In the genomic region with DNA sequence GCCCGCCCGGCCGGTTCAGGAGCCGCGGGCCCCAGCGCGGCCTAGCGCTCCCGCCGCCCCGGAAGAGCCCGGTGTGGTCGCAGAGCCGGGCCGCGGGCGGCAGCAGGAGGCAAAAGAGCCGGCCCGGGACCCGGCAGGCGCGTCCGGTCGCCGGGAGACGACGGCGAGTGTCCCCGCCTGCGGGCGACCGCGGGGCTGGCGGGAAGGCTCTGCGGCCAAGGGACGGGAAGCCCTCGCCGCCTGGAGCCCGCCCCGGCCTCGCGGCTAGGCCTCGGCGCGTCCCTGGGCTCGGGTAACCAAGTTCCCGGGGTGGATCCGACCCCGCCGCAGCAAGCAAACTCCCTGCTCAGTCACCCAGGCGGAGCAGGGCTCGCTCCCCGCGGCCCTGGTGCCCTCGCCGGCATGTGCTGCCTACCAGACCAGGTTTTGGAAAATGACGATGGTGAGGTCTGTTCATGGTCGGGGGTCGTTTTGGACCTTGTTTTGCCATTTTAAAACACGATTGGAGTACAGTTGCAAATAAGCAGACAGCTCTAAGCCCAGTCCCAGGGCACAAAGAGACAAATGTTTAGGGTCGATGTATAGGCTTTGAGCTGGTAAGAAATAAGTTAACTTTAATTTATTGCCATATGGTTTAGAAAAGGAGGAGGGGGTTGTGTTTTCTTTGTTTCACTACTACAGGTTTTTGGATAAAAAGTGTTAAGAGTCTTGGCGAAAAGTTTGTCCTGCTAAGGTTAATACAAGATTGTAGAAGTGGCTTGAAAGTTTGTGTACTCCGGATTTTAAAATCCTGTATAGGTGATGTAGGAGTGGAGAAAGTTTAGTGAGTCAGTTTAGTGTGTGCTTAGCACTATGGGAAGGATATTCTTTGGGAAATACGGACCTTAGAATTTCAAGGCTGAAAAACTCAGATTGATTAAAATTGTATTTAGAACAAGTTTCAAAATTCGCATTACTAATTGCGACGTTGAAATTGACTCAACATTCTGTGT, we compare ENCODE assay signal across 8 cellular contexts. TPM values are rescaled to one million over a fixed set of nuclear protein-coding genes. Genes with fewer than 3 reads are reported as not detected.
DNase-seq lines count a peak whose midpoint lies in the region; ATAC-seq, FAIRE-seq and TF ChIP-seq lines count a peak whose summit lies in the region.

No MANE protein-coding gene starts in this region.

- peak; percentile 16 for ATAC-seq in HG02571 (IDR thresholded peaks at IDR 0.05; ENCODE audit: unreplicated experiment)
- ATAC-seq in activated CD8-positive, alpha-beta memory T cell treated with anti-CD3 and anti-CD28 coated beads, Interleukin-2, amount 10 ng/mL, durations not matched to agents 7 days and 5 days = peak; percentile 38

- in situ Hi-C loops in GM13976 (cut with MboI; ENCODE audit: low sequenced_read_pairs, unreplicated experiment) = no loop called here

- BruUV-seq in endothelial cell of umbilical vein (replicated peaks; lab: Mats Ljungman, UMichigan) = no TSS peak

- H3K4me3 ChIP-seq in endothelial cell of umbilical vein (replicated peaks in 1 of 3; ENCODE audit: insufficient read depth in 1 of 3, low read depth in 1 of 3, low read length in 3 of 3) (peak overlapping the region; percentile 92 to 98 (median 97)), muscle layer of colon (ENCODE audit: low read depth in 1 of 2, low read length in 2 of 2) (peak overlapping the region; percentile 71 to 83)

- H3K36me3 ChIP-seq in endothelial cell of umbilical vein (ENCODE audit: control insufficient read depth in 2 of 2, extremely low read depth in 1 of 2, insufficient read depth in 2 of 2, low read length in 2 of 2) (no peaks in the 10 kb centered on the region), muscle layer of colon (ENCODE audit: insufficient read depth, low read length) (no peaks in the 10 kb centered on the region)

- no peaks in the 10 kb centered on the region for H3K27me3 Mint-ChIP-seq in activated CD8-positive, alpha-beta memory T cell treated with anti-CD3 and anti-CD28 coated beads, Interleukin-2, amount 10 ng/mL, durations not matched to agents 7 days and 5 days

- CTCF ChIA-PET in activated CD8-positive, alpha-beta memory T cell treated with anti-CD3 and anti-CD28 coated beads, Interleukin-2, amount 10 ng/mL, durations not matched to agents 7 days and 5 days (lab: Charles Lee) = interaction anchor here (0.8 to 1.4 kb wide), 7 partner anchors 26 to 46 kb away, joined by 3 to 5 read pairs (median 3); no protein-coding TSS in a partner anchor
- CTCF ChIA-PET in endothelial cell of umbilical vein (lab: Charles Lee) = interaction anchor here (0.9 to 3.3 kb wide), 4 partner anchors 10 to 47 kb away, joined by 3 to 35 read pairs (median 8); no protein-coding TSS in a partner anchor

- H3K36me3 Mint-ChIP-seq in activated CD8-positive, alpha-beta memory T cell treated with anti-CD3 and anti-CD28 coated beads, Interleukin-2, amount 10 ng/mL, durations not matched to agents 7 days and 5 days = peaks cover 31% of the 10 kb centered on the region

- H3K79me2 ChIP-seq in endothelial cell of umbilical vein (ENCODE audit: control insufficient read depth, insufficient read depth, low read length) = peaks cover 86% of the 10 kb centered on the region

- H3K9ac ChIP-seq in endothelial cell of umbilical vein (replicated peaks; ENCODE audit: extremely low read depth, insufficient read depth, low read length) (peak overlapping the region; percentile 96), muscle layer of colon (ENCODE audit: low read length) (peak overlapping the region; percentile 98)

- dilution Hi-C loops in endothelial cell of umbilical vein (cut with MboI; ENCODE audit: extremely low pct_ligation_motif_present, low sequenced_read_pairs) = no loop called here

- H3K27ac Mint-ChIP-seq in activated CD8-positive, alpha-beta memory T cell treated with anti-CD3 and anti-CD28 coated beads, Interleukin-2, amount 10 ng/mL, durations not matched to agents 7 days and 5 days = peak overlapping the region; percentile 91

- H4K20me1 ChIP-seq in endothelial cell of umbilical vein (replicated peaks; ENCODE audit: control insufficient read depth, extremely low read depth, insufficient read depth, low read length) = peaks cover 4% of the 10 kb centered on the region

- H3K4me3 Mint-ChIP-seq in activated CD8-positive, alpha-beta memory T cell treated with anti-CD3 and anti-CD28 coated beads, Interleukin-2, amount 10 ng/mL, durations not matched to agents 7 days and 5 days = peak overlapping the region; percentile 96

- H3K9me3 ChIP-seq in endothelial cell of umbilical vein (replicated peaks; ENCODE audit: control insufficient read depth, insufficient read depth, low read length) = no peaks in the 10 kb centered on the region
- no peaks in the 10 kb centered on the region for H3K9me3 ChIP-seq in muscle layer of colon (ENCODE audit: low read length)

- no peaks in the 10 kb centered on the region for H3K9me3 Mint-ChIP-seq in activated CD8-positive, alpha-beta memory T cell treated with anti-CD3 and anti-CD28 coated beads, Interleukin-2, amount 10 ng/mL, durations not matched to agents 7 days and 5 days (ENCODE audit: low read depth)

- no peak for TF ChIP-seq POLR2A in endothelial cell of umbilical vein (IDR thresholded peaks at IDR 0.05; ENCODE audit: low read depth, low read length)

- peaks cover 47% of the 10 kb centered on the region for H3K4me1 Mint-ChIP-seq in activated CD8-positive, alpha-beta memory T cell treated with anti-CD3 and anti-CD28 coated beads, Interleukin-2, amount 10 ng/mL, durations not matched to agents 7 days and 5 days

- no peak overlapping the region for H2AFZ ChIP-seq in endothelial cell of umbilical vein (ENCODE audit: low read depth, low read length)

- peak overlapping the region; percentile 97 for H3K4me2 ChIP-seq in endothelial cell of umbilical vein (ENCODE audit: insufficient read depth, low read length)

- TF ChIP-seq CTCF in GM13976 (IDR thresholded peaks at IDR 0.05; ENCODE audit: borderline replicate concordance, control extremely low read depth, extremely low read depth, insufficient read depth, missing control alignments) (no peak), endothelial cell of umbilical vein (IDR thresholded peaks at IDR 0.05; ENCODE audit: extremely low read depth in 1 of 2, insufficient read depth in 1 of 2, low read depth in 1 of 2, low read length in 2 of 2) (no peak)

- peaks cover 18% of the 10 kb centered on the region for H3K4me1 ChIP-seq in endothelial cell of umbilical vein (ENCODE audit: control insufficient read depth, extremely low read depth, insufficient read depth, low read length)
- peaks cover 41% of the 10 kb centered on the region for H3K4me1 ChIP-seq in muscle layer of colon (ENCODE audit: insufficient read depth, low read length)

- no peaks in the 10 kb centered on the region for H3K27me3 ChIP-seq in endothelial cell of umbilical vein (ENCODE audit: control insufficient read depth in 2 of 2, insufficient read depth in 2 of 2, low read length in 2 of 2)
- no peaks in the 10 kb centered on the region for H3K27me3 ChIP-seq in muscle layer of colon (ENCODE audit: control insufficient read depth in 1 of 2, insufficient read depth in 2 of 2, low read length in 2 of 2)

- intact Hi-C loops in endothelial cell of umbilical vein (cut with micrococcal nuclease) = loop anchor here (2.0 to 5.0 kb wide), 3 partner anchors 25 to 65 kb away; partner anchors contain the start of gene TMSB10

- POLR2A ChIA-PET in endothelial cell of umbilical vein (lab: Charles Lee) = interaction anchor here (0.6 to 1.0 kb wide), 4 partner anchors 43 to 71 kb away, joined by 3 to 8 read pairs (median 6); no protein-coding TSS in a partner anchor

- H3K27ac ChIP-seq in endothelial cell of umbilical vein (ENCODE audit: insufficient read depth, low read depth, low read length) (peak overlapping the region; percentile 94), muscle layer of colon (ENCODE audit: low read depth, low read length) (peak overlapping the region; percentile 96)

- no peaks in the 10 kb centered on the region for H3K9me1 ChIP-seq in endothelial cell of umbilical vein (replicated peaks; ENCODE audit: control insufficient read depth, extremely low read depth, insufficient read depth, low read length)

- DNase-seq in GM13976 (ENCODE audit: low spot score) (peak; percentile 79), NCI-H146 (lab: John Stamatoyannopoulos, UW) (peak; percentile 62), endothelial cell of umbilical vein (ENCODE audit: low read depth, low spot score) (peak; percentile 48), NCI-H1436 treated with DMSO at 0.1 percent for 48 hours (lab: John Stamatoyannopoulos, UW) (no peak)
- peak; percentile 78 for DNase-seq in activated CD8-positive, alpha-beta memory T cell treated with anti-CD3 and anti-CD28 coated beads, Interleukin-2, amount 10 ng/mL, durations not matched to agents 7 days and 5 days
- peak; percentile 40 to 45 for DNase-seq in stimulated activated CD8-positive, alpha-beta memory T cell treated with anti-CD3 and anti-CD28 coated beads, Interleukin-7, amount 100 ng/mL, for 1 hour (ENCODE audit: low read depth in 2 of 2)

- FAIRE-seq in endothelial cell of umbilical vein (lab: Jason Lieb, UNC) = no peak

TF ChIP-seq in endothelial cell of umbilical vein, 7 proteins besides CTCF, POLR2A, EP300 and RAD21:
- TF ChIP-seq MYC (IDR thresholded peaks at IDR 0.05; ENCODE audit: low read depth, low read length) (no peak), POLR2AphosphoS5 (IDR thresholded peaks at IDR 0.05; ENCODE audit: insufficient read depth, low read depth, low read length) (peak; percentile 17)

RNA-seq across cellular contexts. Expression of gene KCMF1, which starts 1.1 kb away (rescaled TPM):
- 10 to 100 TPM; 78.2 to 89.0 TPM for total RNA-seq in activated CD8-positive, alpha-beta memory T cell treated with anti-CD3 and anti-CD28 coated beads, Interleukin-2, amount 10 ng/mL, durations not matched to agents 7 days and 5 days
- total RNA-seq in endothelial cell of umbilical vein = 75.9 and 78.4 TPM in 2 replicates
- 45.5 and 49.3 TPM in 2 replicates for polyA plus RNA-seq in endothelial cell of umbilical vein
- polyA plus RNA-seq in endothelial cell of umbilical vein (2011; cell fraction: cytosol; rRNA removed) = 64.7 and 67.7 TPM in 2 replicates
- polyA plus RNA-seq in endothelial cell of umbilical vein (2011; cell fraction: nucleus; rRNA removed) = 47.7 and 59.6 TPM in 2 replicates
- polyA plus RNA-seq in endothelial cell of umbilical vein (2012) = 68.6 and 86.9 TPM in 2 replicates
- 78.7 and 80.5 TPM in 2 replicates for polyA minus RNA-seq in endothelial cell of umbilical vein
- polyA minus RNA-seq in endothelial cell of umbilical vein (2011; cell fraction: cytosol; rRNA and poly(A)+ RNA removed) = 45.5 TPM
- polyA minus RNA-seq in endothelial cell of umbilical vein (2011; cell fraction: nucleus; rRNA and poly(A)+ RNA removed) = 34.8 and 45.1 TPM in 2 replicates
